Comparison of ENCODE assay signal across 8 cellular contexts in the genomic region with DNA sequence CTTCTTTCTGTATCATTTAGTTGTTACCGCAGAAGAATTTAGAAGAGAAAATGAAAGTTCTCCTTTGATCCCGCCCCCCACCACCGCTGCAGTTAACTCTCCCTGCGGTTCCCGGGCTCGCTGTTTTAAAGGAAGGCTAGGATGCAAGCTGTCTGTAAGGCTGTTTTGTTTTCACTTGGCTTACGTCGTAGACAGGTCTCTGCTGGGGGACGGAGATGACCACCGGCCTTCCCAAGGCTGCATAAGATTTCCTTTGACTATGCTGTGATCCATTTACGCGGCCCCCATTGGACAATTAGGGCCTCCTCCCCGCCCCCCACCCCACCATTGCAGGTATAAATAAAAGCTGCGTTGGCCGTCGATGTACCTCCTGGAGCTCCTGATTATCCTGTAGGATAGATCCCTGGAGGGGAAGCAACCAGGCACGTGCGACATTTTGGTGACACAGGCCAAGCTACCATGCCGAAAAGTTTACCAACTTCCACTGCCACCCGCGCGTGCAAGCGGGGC. TPM values are rescaled to one million over a fixed set of nuclear protein-coding genes. Genes with fewer than 3 reads are reported as not detected.
DNase-seq lines count a peak whose midpoint lies in the region; ATAC-seq and TF ChIP-seq lines count a peak whose summit lies in the region.

No MANE protein-coding gene starts in this region.

- in situ Hi-C loops in G401 (cut with HindIII; ENCODE audit: low sequenced_read_pairs) = no loop called here

- H3K27me3 ChIP-seq in HUES48 (ENCODE audit: control insufficient read depth, insufficient read depth, low read length) = peaks cover 53% of the 10 kb centered on the region
- no peaks in the 10 kb centered on the region for H3K27me3 ChIP-seq in esophagus squamous epithelium

- H3K4me3 Mint-ChIP-seq in progenitor cell of endocrine pancreas (ENCODE audit: low read depth) = no peak overlapping the region

- intact Hi-C loops in esophagus squamous epithelium (cut with DNase I) = no loop called here

- ATAC-seq in GM19328 (IDR thresholded peaks at IDR 0.05; ENCODE audit: unreplicated experiment) = no peak

- H3K9me3 Mint-ChIP-seq in progenitor cell of endocrine pancreas (ENCODE audit: low read depth) = no peaks in the 10 kb centered on the region

- TF ChIP-seq CTCF in esophagus squamous epithelium (IDR thresholded peaks at IDR 0.05) = no peak
- no peak for TF ChIP-seq CTCF in progenitor cell of endocrine pancreas (IDR thresholded peaks at IDR 0.05; ENCODE audit: unreplicated experiment)

- peak overlapping the region; percentile 66 for H3K4me3 ChIP-seq in HUES48 (ENCODE audit: low read depth, low read length)
- peak overlapping the region; percentile 28 to 98 (median 90) for H3K4me3 ChIP-seq in esophagus squamous epithelium
- peak overlapping the region; percentile 52 to 81 (median 66) for H3K4me3 ChIP-seq in skin epidermis

- no peaks in the 10 kb centered on the region for H3K36me3 Mint-ChIP-seq in progenitor cell of endocrine pancreas (ENCODE audit: insufficient read depth)

- peaks cover 20% of the 10 kb centered on the region for H3K4me1 Mint-ChIP-seq in progenitor cell of endocrine pancreas (ENCODE audit: low read depth)

- H3K36me3 ChIP-seq in HUES48 (ENCODE audit: control insufficient read depth, insufficient read depth, low read length) (no peaks in the 10 kb centered on the region), esophagus squamous epithelium (no peaks in the 10 kb centered on the region)

- H3K4me1 ChIP-seq in HUES48 (ENCODE audit: control insufficient read depth, insufficient read depth, low read length) = peaks cover 31% of the 10 kb centered on the region
- H3K4me1 ChIP-seq in esophagus squamous epithelium = peaks cover 23 to 73% (median 27%) of the 10 kb centered on the region in 3 donors

- H3K9me3 ChIP-seq in HUES48 (ENCODE audit: control insufficient read depth, insufficient read depth, low read length) = no peaks in the 10 kb centered on the region
- no peaks in the 10 kb centered on the region for H3K9me3 ChIP-seq in esophagus squamous epithelium

- H3K27ac ChIP-seq in HUES48 (ENCODE audit: low read depth, low read length) (no peak overlapping the region), esophagus squamous epithelium (peak overlapping the region; percentile 55 to 96 (median 85)), skin epidermis (peak overlapping the region in 9 of 21 experiments; percentile 11 to 95 (median 25))

- H3K9ac ChIP-seq in HUES48 (ENCODE audit: low read depth, low read length) = no peak overlapping the region

- DNase-seq in AG08396 (ENCODE audit: low spot score) (peak; percentile 70), esophagus squamous epithelium (lab: John Stamatoyannopoulos, UW) (no peak), progenitor cell of endocrine pancreas (ENCODE audit: low spot score, unreplicated experiment) (no peak), G401 (ENCODE audit: low spot score) (no peak)
- DNase-seq in activated CD4-positive, alpha-beta T cell treated with anti-CD3 and anti-CD28 coated beads, Interleukin-2, amount 50 U/mL, for 4 hours = peak; percentile 33 to 37

- WGBS in esophagus squamous epithelium, 2 donors = 1 to 4% methylated on average over 13 to 16 of the region's 23 CpGs

- no peak overlapping the region for H3K27ac Mint-ChIP-seq in progenitor cell of endocrine pancreas

- H3K27me3 Mint-ChIP-seq in progenitor cell of endocrine pancreas = peaks cover 68% of the 10 kb centered on the region

- TF ChIP-seq POLR2A in esophagus squamous epithelium (IDR thresholded peaks at IDR 0.05) = no peak

RNA-seq across cellular contexts. Expression of a gene that starts 1.4 kb away (rescaled TPM):
- 10 to 100 TPM; 14.7 to 56.1 (median 27.6) TPM for total RNA-seq in esophagus squamous epithelium
- 3.8 and 5.7 TPM in 2 replicates for total RNA-seq in progenitor cell of endocrine pancreas
- 1.2 and 1.9 TPM in 2 replicates for total RNA-seq in G401 (2014; rRNA removed; shearing (Covaris generic))

Comparison
In these comparisons a context has a peak if more than half of its experiments do, and no peak if none do; other contexts are left out.
1. DNase-seq: peak in AG08396 (single experiment) and activated CD4-positive, alpha-beta T cell treated with anti-CD3 and anti-CD28 coated beads, Interleukin-2, amount 50 U/mL, for 4 hours (2 of 2); none in esophagus squamous epithelium (single experiment), progenitor cell of endocrine pancreas (single experiment) and G401 (single experiment).
2. Peak in every context shown above with its lines, with median percentiles within 50 percentile points of each other: H3K4me3 ChIP-seq.